In genomic region chr6:11718461-11718860, GRCh38 we compare ENCODE assay signal across 24 cellular contexts.
DNase-seq lines count a peak whose midpoint lies in the region; ATAC-seq and TF ChIP-seq lines count a peak whose summit lies in the region.
"Had no signal": no experiment of that assay in that cellular context is flagged by ENCODE, and none has a peak within 500 bp of the region (broad histone marks: within the 10 kb centered on the region; RNA-seq: fewer than 3 reads in every experiment).

No MANE protein-coding gene starts in this region.

- H3K9me3 ChIP-seq in naive thymus-derived CD4-positive, alpha-beta T cell (ENCODE audit: control insufficient read depth in 2 of 3, low read length in 3 of 3): no peaks in the 10 kb centered on the region
- H3K9me3 ChIP-seq: SK-N-SH had no signal

- intact Hi-C loops in naive thymus-derived CD4-positive, alpha-beta T cell (cut with micrococcal nuclease): loop anchor here in 1 of 2 donors (10.0 kb wide), 3 partner anchors 334 to 624 kb away; partner anchors contain the start of genes NEDD9 and SMIM13

- no peak overlapping the region for H3K4me3 ChIP-seq in AG09309 (ENCODE audit: control insufficient read depth, low read depth, low read length)
- H3K4me3 ChIP-seq in naive thymus-derived CD4-positive, alpha-beta T cell (ENCODE audit: low read length): no peak overlapping the region
- H3K4me3 ChIP-seq: K562 had no signal

- peaks cover 0 to 49% (median 26%) of the 10 kb centered on the region in 3 experiments for H3K36me3 ChIP-seq in naive thymus-derived CD4-positive, alpha-beta T cell (ENCODE audit: control insufficient read depth in 2 of 3, insufficient read depth in 3 of 3, low read length in 3 of 3)

- no peak for TF ChIP-seq CTCF in AG09309 (IDR thresholded peaks at IDR 0.05; ENCODE audit: control insufficient read depth, insufficient read depth, low read depth, low read length, missing control alignments)

- peak overlapping the region in 5 of 9 donors; percentile 66 to 100 (median 67) for H3K27ac Mint-ChIP-seq in naive thymus-derived CD4-positive, alpha-beta T cell
- H3K27ac Mint-ChIP-seq: B cell, CD14-positive monocyte had no signal

- no peaks in the 10 kb centered on the region for H3K27me3 ChIP-seq in naive thymus-derived CD4-positive, alpha-beta T cell (ENCODE audit: control insufficient read depth in 2 of 2, insufficient read depth in 2 of 2, low read length in 2 of 2)

- POLR2A ChIA-PET in naive thymus-derived CD4-positive, alpha-beta T cell (lab: Charles Lee): interaction anchor here (10.3 kb wide), 1 partner anchor 11 kb away, joined by 126 read pairs; no protein-coding TSS in a partner anchor

- DNase-seq in AG09309 (ENCODE audit: low read depth) (peak; percentile 11), AG20443 (ENCODE audit: low spot score) (peak; percentile 68), LHCN-M2 (ENCODE audit: low read depth) (peak; percentile 11), mesenteric fat pad (ENCODE audit: low spot score) (no peak), NOMO-1 (lab: John Stamatoyannopoulos, UW; ENCODE audit: unreplicated experiment in 2 of 2) (no peak)
- no peak for DNase-seq in naive thymus-derived CD4-positive, alpha-beta T cell
- DNase-seq: ACHN; DMS53; EL; H9; NCI-H1092; NCI-H1436; NCI-H1930; NCI-H2227 treated with DMSO at 0.1 percent for 48 hours; NCI-H524; NCI-H774; NK-92 treated with Interleukin-12 subunit alpha and Interleukin-12 subunit beta, amount 100 ng/mL, for 24 hours; SIG-M5; SK-N-SH had no signal

- H3K36me3 Mint-ChIP-seq in naive thymus-derived CD4-positive, alpha-beta T cell: peaks cover 21 to 56% (median 50%) of the 10 kb centered on the region in 5 donors

- peaks cover 0 to 2% (median 0%) of the 10 kb centered on the region in 11 donors for H3K9me3 Mint-ChIP-seq in naive thymus-derived CD4-positive, alpha-beta T cell

- CTCF ChIA-PET in naive thymus-derived CD4-positive, alpha-beta T cell (lab: Charles Lee): no interaction called here

- H3K4me1 ChIP-seq in naive thymus-derived CD4-positive, alpha-beta T cell (ENCODE audit: control insufficient read depth in 2 of 2, insufficient read depth in 2 of 2, low read length in 2 of 2): peaks cover 3 to 52% of the 10 kb centered on the region in 2 donors

- H3K27ac ChIP-seq in naive thymus-derived CD4-positive, alpha-beta T cell (ENCODE audit: low read depth, low read length): peak overlapping the region; percentile 27

- peaks cover 39 to 79% (median 73%) of the 10 kb centered on the region in 7 donors for H3K4me1 Mint-ChIP-seq in naive thymus-derived CD4-positive, alpha-beta T cell

- no peak for ATAC-seq in naive thymus-derived CD4-positive, alpha-beta T cell
- no peak for ATAC-seq in HG03280 (IDR thresholded peaks at IDR 0.05; ENCODE audit: unreplicated experiment)
- ATAC-seq: K562, Panc1 had no signal

- no peaks in the 10 kb centered on the region for H3K27me3 Mint-ChIP-seq in naive thymus-derived CD4-positive, alpha-beta T cell

- no peak overlapping the region for H3K4me3 Mint-ChIP-seq in naive thymus-derived CD4-positive, alpha-beta T cell
- H3K4me3 Mint-ChIP-seq: B cell, CD14-positive monocyte, H9 had no signal

Comparison
In these comparisons a context has a peak if more than half of its experiments do, and no peak if none do; other contexts are left out.
1. DNase-seq: peak in AG09309 (single experiment), AG20443 (single experiment) and LHCN-M2 (single experiment); none in naive thymus-derived CD4-positive, alpha-beta T cell (0 of 9), mesenteric fat pad (single experiment) and NOMO-1 (0 of 2).